ENCODE assay signal across 24 cellular contexts in the genomic region with DNA sequence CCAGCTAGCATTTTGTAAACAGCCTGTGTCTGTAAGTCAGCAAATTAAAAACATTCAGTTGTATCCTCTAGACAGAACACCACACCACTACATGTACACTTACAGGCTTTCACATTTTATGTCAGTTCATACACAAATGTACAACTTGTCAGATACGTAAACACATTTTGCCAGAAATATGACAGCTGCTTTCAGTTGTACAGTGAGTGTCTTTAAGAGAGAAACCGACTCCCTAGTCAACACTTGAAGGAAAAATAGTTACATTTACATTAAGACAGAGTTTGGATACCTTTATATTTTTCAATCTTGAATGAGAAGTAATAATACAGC.
"Had no signal": no experiment of that assay in that cellular context is flagged by ENCODE, and none has a peak within 500 bp of the region (broad histone marks: within the 10 kb centered on the region; RNA-seq: fewer than 3 reads in every experiment).

No MANE protein-coding gene starts in this region.

- H3K27ac Mint-ChIP-seq: activated CD4-positive, alpha-beta T cell treated with anti-CD3 and anti-CD28 coated beads, Interleukin-2, amount 10 ng/mL, durations not matched to agents 7 days and 5 days; activated naive CD4-positive, alpha-beta T cell treated with anti-CD3 and anti-CD28 coated beads for 36 hours; activated T-helper 2 cell treated with anti-CD3 and anti-CD28 coated beads, Interferon-gamma antibody, Interleukin-2, Interleukin-4, amounts not matched to agents 10 μg/mL and 5 μg/mL and 100 μg/mL, durations not matched to agents 14 hours and 24 hours and 36 hours had no signal

- H3K27ac ChIP-seq: brain microvascular endothelial cell, thyroid gland, WERI-Rb-1 had no signal

- H3K4me3 ChIP-seq: gastroesophageal sphincter, lung, smooth muscle cell, thyroid gland had no signal

- H3K4me3 Mint-ChIP-seq: activated CD4-positive, alpha-beta T cell treated with anti-CD3 and anti-CD28 coated beads, Interleukin-2, amount 10 ng/mL, durations not matched to agents 7 days and 5 days; activated CD8-positive, alpha-beta T cell treated with anti-CD3 and anti-CD28 coated beads for 36 hours; activated naive CD4-positive, alpha-beta T cell treated with anti-CD3 and anti-CD28 coated beads for 36 hours; naive thymus-derived CD4-positive, alpha-beta T cell; neural crest cell had no signal

- H3K9me3 Mint-ChIP-seq: activated naive CD4-positive, alpha-beta T cell treated with anti-CD3 and anti-CD28 coated beads for 36 hours; neural crest cell had no signal

- H3K9me3 ChIP-seq: gastroesophageal sphincter, SK-N-SH, thyroid gland had no signal

- H3K9me2 ChIP-seq: SK-N-SH had no signal

- H3K27me3 Mint-ChIP-seq: activated CD4-positive, alpha-beta T cell treated with anti-CD3 and anti-CD28 coated beads, Interleukin-2, amount 10 ng/mL, durations not matched to agents 7 days and 5 days; activated CD8-positive, alpha-beta T cell treated with anti-CD3 and anti-CD28 coated beads for 36 hours; naive thymus-derived CD4-positive, alpha-beta T cell had no signal

- H3K4me2 ChIP-seq: SK-N-SH, smooth muscle cell had no signal

- H3K4me1 Mint-ChIP-seq: neural crest cell had no signal

- DNase-seq: activated CD4-positive, alpha-beta T cell treated with anti-CD3 and anti-CD28 coated beads, Interleukin-2, amount 10 ng/mL, durations not matched to agents 7 days and 5 days; activated CD4-positive, CD25-positive, alpha-beta regulatory T cell treated with anti-CD3 and anti-CD28 coated beads, Interleukin-2, amount 50 U/mL, for 72 hours; activated CD8-positive, alpha-beta T cell treated with anti-CD3 and anti-CD28 coated beads for 36 hours; activated naive CD4-positive, alpha-beta T cell treated with anti-CD3 and anti-CD28 coated beads for 36 hours; activated T-cell treated with anti-CD3 and anti-CD28 coated beads, Interleukin-2, amount 50 U/mL, for 1 hour; aorta; brain microvascular endothelial cell; central memory CD4-positive, alpha-beta T cell; head of caudate nucleus; naive thymus-derived CD4-positive, alpha-beta T cell; occipital lobe; SK-N-SH; stimulated activated CD4-positive, alpha-beta T cell treated with anti-CD3 and anti-CD28 coated beads, Interleukin-15, amount 100 ng/mL, for 24 hours; stimulated activated CD4-positive, alpha-beta T cell treated with anti-CD3 and anti-CD28 coated beads, Interleukin-2, amount 100 ng/mL, for 48 hours; stimulated activated CD8-positive, alpha-beta memory T cell treated with anti-CD3 and anti-CD28 coated beads, Interleukin-4, amount 100 ng/mL, for 48 hours; stimulated activated naive CD4-positive, alpha-beta T cell treated with Interleukin-2 at 50 U/mL for 16 hours; thyroid gland; WERI-Rb-1 had no signal

- H3K27me3 ChIP-seq: brain microvascular endothelial cell, gastroesophageal sphincter, thyroid gland had no signal

- ATAC-seq: activated CD8-positive, alpha-beta T cell treated with anti-CD3 and anti-CD28 coated beads for 36 hours; gastroesophageal sphincter; naive thymus-derived CD4-positive, alpha-beta T cell; sciatic nerve had no signal
